ENCODE assay signal across 1 cellular context in the genomic region with DNA sequence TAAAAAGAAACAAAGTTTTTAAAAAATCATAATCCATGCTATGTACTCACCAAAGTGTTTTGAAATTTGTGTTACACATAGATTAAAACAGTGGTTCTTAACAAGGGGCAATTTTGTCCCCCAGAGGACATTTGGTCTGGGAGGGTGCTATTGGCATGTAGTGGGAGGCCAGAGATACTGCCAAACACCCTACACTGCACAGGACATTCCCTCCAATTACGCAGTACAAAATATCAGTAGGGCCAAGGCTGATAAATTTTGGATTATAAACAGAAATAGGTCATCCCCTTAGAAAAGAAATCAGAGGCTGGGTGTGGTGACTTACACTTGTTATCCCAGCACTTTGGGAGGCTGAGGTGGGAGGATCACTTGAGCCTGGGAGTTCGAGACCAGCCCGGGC.
TF ChIP-seq lines count a peak whose summit lies in the region.

No MANE protein-coding gene starts in this region.

TF ChIP-seq in IMR-90, 13 proteins besides CTCF, POLR2A, EP300 and RAD21 (continued from another document):
- TF ChIP-seq, protein P1, sequence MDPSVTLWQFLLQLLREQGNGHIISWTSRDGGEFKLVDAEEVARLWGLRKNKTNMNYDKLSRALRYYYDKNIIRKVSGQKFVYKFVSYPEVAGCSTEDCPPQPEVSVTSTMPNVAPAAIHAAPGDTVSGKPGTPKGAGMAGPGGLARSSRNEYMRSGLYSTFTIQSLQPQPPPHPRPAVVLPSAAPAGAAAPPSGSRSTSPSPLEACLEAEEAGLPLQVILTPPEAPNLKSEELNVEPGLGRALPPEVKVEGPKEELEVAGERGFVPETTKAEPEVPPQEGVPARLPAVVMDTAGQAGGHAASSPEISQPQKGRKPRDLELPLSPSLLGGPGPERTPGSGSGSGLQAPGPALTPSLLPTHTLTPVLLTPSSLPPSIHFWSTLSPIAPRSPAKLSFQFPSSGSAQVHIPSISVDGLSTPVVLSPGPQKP (IDR thresholded peaks at IDR 0.05; ENCODE audit: borderline replicate concordance, low read depth, low read length): no peak
- TF ChIP-seq MAZ (IDR thresholded peaks at IDR 0.05; ENCODE audit: borderline replicate concordance, low read depth, low read length) (no peak), MXI1 (IDR thresholded peaks at IDR 0.05; ENCODE audit: borderline replicate concordance, low read depth, low read length) (no peak), BHLHE40 (IDR thresholded peaks at IDR 0.05; ENCODE audit: low read depth, low read length) (no peak), RCOR1 (IDR thresholded peaks at IDR 0.05; ENCODE audit: insufficient replicate concordance, low read length) (no peak), SMC3 (IDR thresholded peaks at IDR 0.05; ENCODE audit: low read depth, low read length) (no peak), NFE2L2 (IDR thresholded peaks at IDR 0.05; ENCODE audit: low read depth, low read length) (no peak), MAFK (IDR thresholded peaks at IDR 0.05; ENCODE audit: low read depth, low read length) (no peak)
